ENCODE assay signal across 15 cellular contexts in genomic region chr10:59012839-59013238, GRCh38.
A peak's percentile ranks its signal among the peaks of the same experiment; 100 is the strongest.
DNase-seq lines count a peak whose midpoint lies in the region; ATAC-seq and TF ChIP-seq lines count a peak whose summit lies in the region.
"Had no signal": no experiment of that assay in that cellular context is flagged by ENCODE, and none has a peak within 500 bp of the region (broad histone marks: within the 10 kb centered on the region; RNA-seq: fewer than 3 reads in every experiment).

No MANE protein-coding gene starts in this region.

- ATAC-seq in GM18867 (IDR thresholded peaks at IDR 0.05; ENCODE audit: unreplicated experiment): peak; percentile 47
- no peak for ATAC-seq in HG03139 (IDR thresholded peaks at IDR 0.05; ENCODE audit: unreplicated experiment)
- ATAC-seq in left colon: no peak
- ATAC-seq: CD8-positive, alpha-beta T cell had no signal

- H3K27ac ChIP-seq in BLaER1 (no peak overlapping the region), SU-DHL-6 (ENCODE audit: low read depth, low read length) (peak overlapping the region; percentile 7; the same call in 1 of the 2 replicates), iPS-20b (ENCODE audit: low read length) (no peak overlapping the region)
- H3K27ac ChIP-seq: KMS-11, Peyer's patch had no signal

- H3K4me2 ChIP-seq in BLaER1 (peak overlapping the region; percentile 39), SU-DHL-6 (ENCODE audit: low read depth, low read length, poor library complexity, severe bottlenecking) (peak overlapping the region; percentile 23)
- H3K4me2 ChIP-seq: KMS-11 had no signal

- H3K4me1 ChIP-seq in BLaER1 (peaks cover 12% of the 10 kb centered on the region), iPS-20b (ENCODE audit: insufficient read depth, low read length) (no peaks in the 10 kb centered on the region)
- H3K4me1 ChIP-seq: Peyer's patch had no signal

- no peaks in the 10 kb centered on the region for H3K9me3 ChIP-seq in BLaER1
- no peaks in the 10 kb centered on the region for H3K9me3 ChIP-seq in SU-DHL-6 (ENCODE audit: insufficient read depth, low read length)
- H3K9me3 ChIP-seq in iPS-20b (ENCODE audit: insufficient read depth, low read depth, low read length): no peaks in the 10 kb centered on the region
- H3K9me3 ChIP-seq: MG63, Peyer's patch had no signal

- no peak overlapping the region for H3K4me3 ChIP-seq in BLaER1
- no peak overlapping the region for H3K4me3 ChIP-seq in SU-DHL-6 (ENCODE audit: insufficient read depth, low read length, poor library complexity, severe bottlenecking)
- H3K4me3 ChIP-seq in iPS-20b (ENCODE audit: low read length): no peak overlapping the region
- H3K4me3 ChIP-seq: MG63, Peyer's patch had no signal

- H4K20me1 ChIP-seq in BLaER1 (no peaks in the 10 kb centered on the region), SU-DHL-6 (ENCODE audit: low read depth, low read length) (no peaks in the 10 kb centered on the region)

- intact Hi-C loops in left colon (cut with DNase I, micrococcal nuclease) (no loop called here), posterior vena cava (cut with DNase I) (no loop called here)

- no peaks in the 10 kb centered on the region for H3K9me2 ChIP-seq in SU-DHL-6 (replicated peaks; ENCODE audit: insufficient read depth, low read length)

- H3F3A ChIP-seq in SU-DHL-6 (ENCODE audit: insufficient read depth): peaks cover 6% of the 10 kb centered on the region; the same call in 1 of the 2 replicates

- H2AFZ ChIP-seq in SU-DHL-6 (ENCODE audit: low read depth, low read length, severe bottlenecking): peak overlapping the region; percentile 38

- no peaks in the 10 kb centered on the region for H3K36me3 ChIP-seq in BLaER1
- no peaks in the 10 kb centered on the region for H3K36me3 ChIP-seq in SU-DHL-6 (ENCODE audit: low read length)
- no peaks in the 10 kb centered on the region for H3K36me3 ChIP-seq in iPS-20b (ENCODE audit: insufficient read depth, low read depth, low read length)
- H3K36me3 ChIP-seq: MG63, Peyer's patch had no signal

- DNase-seq in left colon: no peak
- DNase-seq in posterior vena cava (ENCODE audit: low spot score): no peak
- DNase-seq: CD8-positive, alpha-beta T cell; EL; MG63; NCI-H146; NCI-H345; Peyer's patch; SHP77 treated with DMSO at 0.1 percent for 48 hours had no signal

- H3K27me3 ChIP-seq in BLaER1 (no peaks in the 10 kb centered on the region), SU-DHL-6 (ENCODE audit: low read length) (no peaks in the 10 kb centered on the region), iPS-20b (ENCODE audit: insufficient read depth, low read length) (no peaks in the 10 kb centered on the region)
- H3K27me3 ChIP-seq: MG63, Peyer's patch had no signal

- TF ChIP-seq CTCF in SU-DHL-6 (IDR thresholded peaks at IDR 0.05; ENCODE audit: insufficient read depth, low read length, poor library complexity, severe bottlenecking): no peak

- H3K9ac ChIP-seq in BLaER1 (no peak overlapping the region), SU-DHL-6 (ENCODE audit: low read length) (no peak overlapping the region), iPS-20b (ENCODE audit: low read depth, low read length) (peak overlapping the region; percentile 25; the same call in 1 of the 2 replicates)
- H3K9ac ChIP-seq: KMS-11 had no signal

- H3K79me2 ChIP-seq in SU-DHL-6 (ENCODE audit: insufficient read depth, low read length): no peaks in the 10 kb centered on the region
